In genomic region chr16:85625485-85626117, GRCh38 we compare ENCODE assay signal across 26 cellular contexts. TPM values are rescaled to one million over a fixed set of nuclear protein-coding genes. Genes with fewer than 3 reads are reported as not detected.
DNase-seq lines count a peak whose midpoint lies in the region; ATAC-seq, FAIRE-seq and TF ChIP-seq lines count a peak whose summit lies in the region.
"Had no signal": no experiment of that assay in that cellular context is flagged by ENCODE, and none has a peak within 500 bp of the region (broad histone marks: within the 10 kb centered on the region; RNA-seq: fewer than 3 reads in every experiment).

No MANE protein-coding gene starts in this region.

- ATAC-seq in HepG2 (no peak), right lobe of liver (no peak), HG02885 (IDR thresholded peaks at IDR 0.05; ENCODE audit: poor library complexity, unreplicated experiment) (no peak)
- ATAC-seq: esophagus mucosa, T-cell had no signal

- BruUV-seq in HepG2 (replicated peaks; lab: Mats Ljungman, UMichigan), result no TSS peak

- in situ Hi-C loops in HepG2 (cut with HindIII; ENCODE audit: extremely low pct_ligation_motif_present, low pct_unique_long_range_greater_than_20kb), result no loop called here

- no peak for TF ChIP-seq CTCF in HepG2 (CRISPR knock-in tag; IDR thresholded peaks at IDR 0.05)
- TF ChIP-seq CTCF in right lobe of liver (IDR thresholded peaks at IDR 0.05), result no peak
- no peak for TF ChIP-seq CTCF in adrenal gland (IDR thresholded peaks at IDR 0.05)

- no peak overlapping the region for H3K4me3 ChIP-seq in HepG2 (replicated peaks in 1 of 3; ENCODE audit: insufficient read depth in 1 of 3, low read depth in 2 of 3, low read length in 3 of 3)
- no peak overlapping the region for H3K4me3 ChIP-seq in right lobe of liver
- H3K4me3 ChIP-seq in adrenal gland, result no peak overlapping the region
- peak overlapping the region; percentile 4 for H3K4me3 ChIP-seq in iPS-15b (ENCODE audit: low read depth, low read length)
- H3K4me3 ChIP-seq in MG63, result no peak overlapping the region
- H3K4me3 ChIP-seq: colonic mucosa, SJSA1, spleen, upper lobe of left lung had no signal

- TF ChIP-seq POLR2A in HepG2 (IDR thresholded peaks at IDR 0.05; ENCODE audit: insufficient read depth in 1 of 2, low read depth in 2 of 2, low read length in 2 of 2) (no peak), right lobe of liver (IDR thresholded peaks at IDR 0.05) (no peak), adrenal gland (IDR thresholded peaks at IDR 0.05) (no peak)

- H3K36me3 ChIP-seq in HepG2 (replicated peaks in 1 of 2; ENCODE audit: control insufficient read depth in 1 of 2, insufficient read depth in 2 of 2, low read length in 2 of 2) (peaks cover 18 to 26% of the 10 kb centered on the region in 2 experiments; a peak in 4 of 5 replicates), right lobe of liver (no peaks in the 10 kb centered on the region), adrenal gland (replicated peaks in 1 of 2) (no peaks in the 10 kb centered on the region), iPS-15b (ENCODE audit: control insufficient read depth, insufficient read depth, low read length) (peaks cover 26% of the 10 kb centered on the region), MG63 (peaks cover 21% of the 10 kb centered on the region)
- H3K36me3 ChIP-seq: brain microvascular endothelial cell, colonic mucosa had no signal

- H4K20me1 ChIP-seq in HepG2 (ENCODE audit: insufficient read depth, low read length), result peaks cover 97% of the 10 kb centered on the region

- TF ChIP-seq RAD21 in HepG2 (CRISPR knock-in tag; IDR thresholded peaks at IDR 0.05), result no peak

- POLR2A ChIA-PET in HepG2 (lab: Yijun Ruan, JAX), result no interaction called here

- H3K9ac ChIP-seq in HepG2 (ENCODE audit: insufficient read depth, low read depth, low read length) (no peak overlapping the region), iPS-15b (ENCODE audit: low read depth, low read length) (no peak overlapping the region)

- WGBS in HepG2 (ENCODE audit: low lambda C conversion rate), result 98% methylated on average over 18 of the region's 18 CpGs
- 80% methylated on average over 5 of the region's 18 CpGs for WGBS in right lobe of liver (ENCODE audit: insufficient coverage, low coverage, low lambda C conversion rate, missing lambda C conversion rate)
- WGBS in adrenal gland, 4 donors, result 88 to 90% (median 89%) methylated on average over 6 to 18 of the region's 18 CpGs

- no peak for FAIRE-seq in HepG2 (lab: Jason Lieb, UNC)

- no peak overlapping the region for H3K27ac ChIP-seq in HepG2 (ENCODE audit: extremely low read length, insufficient read depth, low read length)
- H3K27ac ChIP-seq in right lobe of liver, result no peak overlapping the region
- H3K27ac ChIP-seq in adrenal gland, result peak overlapping the region in 3 of 5 donors; percentile 19 to 74 (median 72)
- H3K27ac ChIP-seq: brain microvascular endothelial cell, colonic mucosa, SJSA1, spleen, upper lobe of left lung had no signal

- TF ChIP-seq EP300 in HepG2 (IDR thresholded peaks at IDR 0.05; ENCODE audit: low read depth in 2 of 2, low read length in 2 of 2), result no peak
- no peak for TF ChIP-seq EP300 in HepG2 (CRISPR knock-in tag; IDR thresholded peaks at IDR 0.05; ENCODE audit: borderline replicate concordance)

- H3K27me3 ChIP-seq in HepG2 (ENCODE audit: control insufficient read depth in 1 of 2, insufficient read depth in 2 of 2, low read length in 2 of 2) (no peaks in the 10 kb centered on the region), right lobe of liver (no peaks in the 10 kb centered on the region), adrenal gland (no peaks in the 10 kb centered on the region), iPS-15b (ENCODE audit: control insufficient read depth, insufficient read depth, low read length) (no peaks in the 10 kb centered on the region), MG63 (no peaks in the 10 kb centered on the region)
- H3K27me3 ChIP-seq: brain microvascular endothelial cell, colonic mucosa, SJSA1, spleen, upper lobe of left lung had no signal

- peaks cover 97% of the 10 kb centered on the region for H3K79me2 ChIP-seq in HepG2 (ENCODE audit: insufficient read depth, low read length)

- no peak for DNase-seq in HepG2 (ENCODE audit: low spot score)
- no peak for DNase-seq in right lobe of liver
- DNase-seq in adrenal gland, result peak in 1 of 7 donors; percentile 48
- no peak for DNase-seq in MG63
- DNase-seq in stimulated activated CD4-positive, alpha-beta T cell treated with anti-CD3 and anti-CD28 coated beads, Interleukin-4, amount 100 ng/mL, for 1 hour, result no peak
- DNase-seq: activated CD4-positive, CD25-positive, alpha-beta regulatory T cell; activated naive CD4-positive, alpha-beta T cell treated with Interleukin-2 at 50 U/mL for 16 hours; brain microvascular endothelial cell; Caco-2; colonic mucosa; DMS79 treated with DMSO at 0.1 percent for 48 hours; foreskin fibroblast; GF-D8; H9; islet precursor cell; KBM-7; naive B cell; NCI-H2107; spleen; stimulated activated CD4-positive, alpha-beta T cell treated with anti-CD3 and anti-CD28 coated beads, Interleukin-2, amount 100 ng/mL, for 48 hours; T-cell had no signal

- H3K4me2 ChIP-seq in HepG2 (ENCODE audit: low read depth, low read length), result no peak overlapping the region

- intact Hi-C loops in HepG2 (cut with micrococcal nuclease; ENCODE audit: unreplicated experiment) (no loop called here), right lobe of liver (cut with DNase I) (no loop called here), adrenal gland (cut with DNase I) (no loop called here)

- H3K4me1 ChIP-seq in HepG2 (ENCODE audit: insufficient read depth, low read length) (peaks cover 39% of the 10 kb centered on the region), right lobe of liver (peaks cover 0 to 32% (median 11%) of the 10 kb centered on the region in 4 donors), adrenal gland (replicated peaks in 1 of 2) (peaks cover 12 to 39% of the 10 kb centered on the region in 2 donors), iPS-15b (ENCODE audit: control insufficient read depth, insufficient read depth, low read length) (peaks cover 8% of the 10 kb centered on the region)
- H3K4me1 ChIP-seq: SJSA1 had no signal

- no peak overlapping the region for H2AFZ ChIP-seq in HepG2 (ENCODE audit: low read length)

- CTCF ChIA-PET in HepG2 (lab: Yijun Ruan, JAX; ENCODE audit: low intra/inter-chr PET ratio, low total read pairs), result no interaction called here

- H3K9me3 ChIP-seq in HepG2 (ENCODE audit: low read length) (peaks cover 12% of the 10 kb centered on the region), right lobe of liver (no peaks in the 10 kb centered on the region), adrenal gland (replicated peaks in 1 of 3) (no peaks in the 10 kb centered on the region), iPS-15b (ENCODE audit: control insufficient read depth, insufficient read depth, low read length) (no peaks in the 10 kb centered on the region), MG63 (peaks cover 2% of the 10 kb centered on the region; the same call in 1 of the 2 replicates)
- H3K9me3 ChIP-seq: Caco-2, colonic mucosa had no signal

TF ChIP-seq in HepG2, 621 proteins besides CTCF, POLR2A, EP300 and RAD21:
- TF ChIP-seq ZNF350 (CRISPR knock-in tag; IDR thresholded peaks at IDR 0.05; ENCODE audit: borderline replicate concordance, low read depth), result 0 out of 2 replicates have a peak, but pooled peaks have one; percentile 27
- TF ChIP-seq, protein P1, sequence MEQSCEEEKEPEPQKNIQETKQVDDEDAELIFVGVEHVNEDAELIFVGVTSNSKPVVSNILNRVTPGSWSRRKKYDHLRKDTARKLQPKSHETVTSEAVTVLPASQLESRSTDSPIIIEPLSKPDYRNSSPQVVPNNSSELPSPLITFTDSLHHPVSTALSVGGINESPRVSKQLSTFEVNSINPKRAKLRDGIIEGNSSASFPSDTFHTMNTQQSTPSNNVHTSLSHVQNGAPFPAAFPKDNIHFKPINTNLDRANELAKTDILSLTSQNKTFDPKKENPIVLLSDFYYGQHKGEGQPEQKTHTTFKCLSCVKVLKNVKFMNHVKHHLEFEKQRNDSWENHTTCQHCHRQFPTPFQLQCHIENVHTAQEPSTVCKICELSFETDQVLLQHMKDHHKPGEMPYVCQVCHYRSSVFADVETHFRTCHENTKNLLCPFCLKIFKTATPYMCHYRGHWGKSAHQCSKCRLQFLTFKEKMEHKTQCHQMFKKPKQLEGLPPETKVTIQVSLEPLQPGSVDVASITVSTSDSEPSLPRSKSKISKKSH (CRISPR knock-in tag; IDR thresholded peaks at IDR 0.05; ENCODE audit: borderline replicate concordance), result 0 out of 2 replicates have a peak, but pooled peaks have one; percentile 5
- TF ChIP-seq ZNF253 (CRISPR knock-in tag; IDR thresholded peaks at IDR 0.05; ENCODE audit: borderline replicate concordance), result peak; percentile 27; the same call in 1 of the 2 replicates
- 0 out of 2 replicates have a peak, but pooled peaks have one; percentile 30 for TF ChIP-seq ZNF891 (CRISPR knock-in tag; IDR thresholded peaks at IDR 0.05)
- no peak for TF ChIP-seq FLYWCH1 (CRISPR knock-in tag; IDR thresholded peaks at IDR 0.05)

RNA-seq across cellular contexts. Expression of gene GSE1, which starts 12.5 kb away (rescaled TPM):
- 16.1 and 19.5 TPM in 2 replicates for total RNA-seq in HepG2 (2016; rRNA removed; fragmentation: Illumina TruSeq; extraction: Trizol)
- 13.0 and 16.7 TPM in 2 replicates for total RNA-seq in HepG2 (2016; cell fraction: cytosol; rRNA removed; fragmentation: Illumina TruSeq; extraction: Trizol; ENCODE audit: low read depth)
- total RNA-seq in HepG2 (2016; cell fraction: insoluble cytoplasmic fraction; rRNA removed; fragmentation: Illumina TruSeq; extraction: Trizol), result 15.4 and 17.4 TPM in 2 replicates
- total RNA-seq in HepG2 (2016; cell fraction: membrane; rRNA removed; fragmentation: Illumina TruSeq; extraction: Trizol), result 18.2 and 21.4 TPM in 2 replicates
- 31.6 and 33.0 TPM in 2 replicates for total RNA-seq in HepG2 (2016; cell fraction: nucleus; rRNA removed; fragmentation: Illumina TruSeq; extraction: Trizol)
- 31.2 and 37.7 TPM in 2 replicates for polyA plus RNA-seq in HepG2 (2011; rRNA removed)
- polyA plus RNA-seq in HepG2 (2011; cell fraction: cytosol; rRNA removed), result 20.9 and 26.7 TPM in 2 replicates
- 132 and 135 TPM in 2 replicates for polyA plus RNA-seq in HepG2 (2011; cell fraction: nucleus; rRNA removed)
- polyA plus RNA-seq in HepG2 (2012), result 43.5 and 43.7 TPM in 2 replicates
- 1.4 and 1.7 TPM in 2 replicates for polyA plus RNA-seq in HepG2 (2016; cell fraction: cytosol; fragmentation: Illumina TruSeq; extraction: Trizol; ENCODE audit: low read depth)
- polyA plus RNA-seq in HepG2 (2016; cell fraction: insoluble cytoplasmic fraction; fragmentation: Illumina TruSeq; extraction: Trizol; ENCODE audit: low read depth), result 22.8 and 30.2 TPM in 2 replicates
- 4.4 and 5.4 TPM in 2 replicates for polyA plus RNA-seq in HepG2 (2016; cell fraction: membrane; fragmentation: Illumina TruSeq; extraction: Trizol; ENCODE audit: low read depth)
- polyA plus RNA-seq in HepG2 (2016; cell fraction: nucleus; fragmentation: Illumina TruSeq; extraction: Trizol; ENCODE audit: insufficient read depth, low read depth), result 70.9 and 78.3 TPM in 2 replicates
- polyA minus RNA-seq in HepG2 (2011; rRNA and poly(A)+ RNA removed; ENCODE audit: low replicate concordance), result 24.8 and 50.4 TPM in 2 replicates
- polyA minus RNA-seq in HepG2 (2011; cell fraction: cytosol; rRNA and poly(A)+ RNA removed), result 36.3 and 45.8 TPM in 2 replicates
- 83.8 and 96.8 TPM in 2 replicates for polyA minus RNA-seq in HepG2 (2011; cell fraction: nucleus; rRNA and poly(A)+ RNA removed)
- 10 to 100 TPM; 30.0 to 48.0 (median 38.8) TPM for total RNA-seq in right lobe of liver
- 10 to 100 TPM; 57.1 to 99.9 (median 68.2) TPM for total RNA-seq in adrenal gland
- polyA plus RNA-seq in adrenal gland, result 10 to 100 TPM; 24.4 to 75.9 (median 25.8) TPM
- total RNA-seq in MG63 (2014; rRNA removed; shearing (Covaris generic); ENCODE audit: low replicate concordance), result 9.3 and 19.1 TPM in 2 replicates

Comparison
In these comparisons a context has a peak if more than half of its experiments do, and no peak if none do; other contexts are left out.
1. H3K27ac ChIP-seq: peak in adrenal gland (3 of 5); none in HepG2 (single experiment) and right lobe of liver (0 of 3).